14 cellular contexts compared by ENCODE assay signal in genomic region chr22:30946354-30946753, GRCh38. TPM values are rescaled to one million over a fixed set of nuclear protein-coding genes. Genes with fewer than 3 reads are reported as not detected.
A peak's percentile ranks its signal among the peaks of the same experiment; 100 is the strongest.
DNase-seq lines count a peak whose midpoint lies in the region; ATAC-seq and TF ChIP-seq lines count a peak whose summit lies in the region.
"Had no signal": no experiment of that assay in that cellular context is flagged by ENCODE, and none has a peak within 500 bp of the region (broad histone marks: within the 10 kb centered on the region; RNA-seq: fewer than 3 reads in every experiment).

No MANE protein-coding gene starts in this region.

- H3K27me3 ChIP-seq in heart left ventricle (no peaks in the 10 kb centered on the region), ascending aorta (no peaks in the 10 kb centered on the region), layer of hippocampus (ENCODE audit: control insufficient read depth, insufficient read depth, low read length) (no peaks in the 10 kb centered on the region), thoracic aorta (replicated peaks; ENCODE audit: insufficient read depth) (no peaks in the 10 kb centered on the region)

- H3K4me3 ChIP-seq in heart left ventricle (no peak overlapping the region), ascending aorta (no peak overlapping the region), thoracic aorta (no peak overlapping the region)

- WGBS in heart left ventricle, 4 donors: 57 to 63% (median 60%) methylated on average over 7 of the region's 7 CpGs

- TF ChIP-seq POLR2A in heart left ventricle (IDR thresholded peaks at IDR 0.05): no peak

- intact Hi-C loops in heart left ventricle (cut with DNase I) (loop anchor here (1.0 to 10.0 kb wide), 11 partner anchors 91 to 288 kb away; partner anchors contain the start of gene SELENOM (in 1 of the 10)), cardiac septum (cut with DNase I) (loop anchor here (5.0 to 10.0 kb wide), 2 partner anchors 161 to 278 kb away; partner anchors contain the start of gene SELENOM), ascending aorta (cut with DNase I) (loop anchor here (10.0 kb wide), 1 partner anchor 348 kb away; the partner anchor contains the start of gene PIK3IP1), posterior vena cava (cut with DNase I) (loop anchor here (2.0 to 5.0 kb wide), 2 partner anchors 138 to 141 kb away; no protein-coding TSS in a partner anchor)

- H3K9me3 ChIP-seq in heart left ventricle (no peaks in the 10 kb centered on the region), ascending aorta (no peaks in the 10 kb centered on the region), thoracic aorta (no peaks in the 10 kb centered on the region)

- ATAC-seq in heart left ventricle: peak in 1 of 4 donors; percentile 57
- no peak for ATAC-seq in thoracic aorta (ENCODE audit: insufficient number of reproducible peaks, low FRiP score, low read depth)

- H3K4me1 ChIP-seq in heart left ventricle (peaks cover 0 to 35% (median 24%) of the 10 kb centered on the region in 12 donors), ascending aorta (peaks cover 21 to 74% of the 10 kb centered on the region in 2 donors), thoracic aorta (ENCODE audit: control insufficient read depth in 1 of 2, low read depth in 2 of 2) (peaks cover 35 to 87% of the 10 kb centered on the region in 2 donors)

- TF ChIP-seq CTCF in heart left ventricle (IDR thresholded peaks at IDR 0.05) (no peak), ascending aorta (IDR thresholded peaks at IDR 0.05) (no peak), thoracic aorta (IDR thresholded peaks at IDR 0.05) (no peak)

- DNase-seq in heart left ventricle (no peak), cardiac septum (ENCODE audit: low spot score) (no peak), ascending aorta (ENCODE audit: low spot score in 2 of 2) (no peak), thoracic aorta (ENCODE audit: low spot score) (no peak), NCI-H2029 treated with DMSO at 0.1 percent for 48 hours (lab: John Stamatoyannopoulos, UW) (no peak), DMS53 (lab: John Stamatoyannopoulos, UW) (no peak), posterior vena cava (ENCODE audit: low spot score) (no peak)
- DNase-seq: activated CD4-positive, alpha-beta T cell treated with anti-CD3 and anti-CD28 coated beads for 1 hour; activated T-cell treated with anti-CD3 and anti-CD28 coated beads for 4 hours; IMR-90; NCI-H1930; NCI-H446 treated with DMSO at 0.1 percent for 48 hours; T1000 had no signal

- peak overlapping the region in 9 of 12 donors; percentile 26 to 76 (median 55) for H3K27ac ChIP-seq in heart left ventricle
- H3K27ac ChIP-seq in ascending aorta: peak overlapping the region; percentile 88 to 96
- H3K27ac ChIP-seq in layer of hippocampus (ENCODE audit: low read depth, low read length): peak overlapping the region; percentile 71
- peak overlapping the region; percentile 89 to 95 for H3K27ac ChIP-seq in thoracic aorta

- H3K36me3 ChIP-seq in heart left ventricle: peaks cover 0 to 100% (median 82%) of the 10 kb centered on the region in 9 donors
- peaks cover 37 to 52% of the 10 kb centered on the region in 2 donors for H3K36me3 ChIP-seq in ascending aorta
- H3K36me3 ChIP-seq in thoracic aorta: peaks cover 23% of the 10 kb centered on the region

RNA-seq across cellular contexts. Expression of gene MORC2, which starts 22.2 kb away (rescaled TPM):
- 10 to 100 TPM; 12.0 to 24.4 (median 18.4) TPM for total RNA-seq in heart left ventricle
- polyA plus RNA-seq in heart left ventricle: 10 to 100 TPM; 17.0 to 17.8 TPM
- total RNA-seq in cardiac septum: 20.6 TPM
- 38.6 TPM for total RNA-seq in ascending aorta
- total RNA-seq in thoracic aorta: 10 to 100 TPM; 16.7 to 27.5 TPM
- total RNA-seq in posterior vena cava: 10 to 100 TPM; 23.8 to 27.5 TPM

RNA-seq across cellular contexts. Expression of gene TUG1, which starts 22.7 kb away (rescaled TPM):
- 10 to 100 TPM; 32.8 to 48.9 (median 43.3) TPM for total RNA-seq in heart left ventricle
- 10 to 100 TPM; 19.5 to 26.2 TPM for polyA plus RNA-seq in heart left ventricle
- 52.6 TPM for total RNA-seq in cardiac septum
- 46.2 TPM for total RNA-seq in ascending aorta
- 100 to 1,000 TPM in 1 of 2 donors, 10 to 100 TPM in 1; 69.0 to 109 TPM for total RNA-seq in thoracic aorta
- 10 to 100 TPM; 61.7 to 65.8 TPM for total RNA-seq in posterior vena cava
